13 cellular contexts compared by ENCODE assay signal in the genomic region with DNA sequence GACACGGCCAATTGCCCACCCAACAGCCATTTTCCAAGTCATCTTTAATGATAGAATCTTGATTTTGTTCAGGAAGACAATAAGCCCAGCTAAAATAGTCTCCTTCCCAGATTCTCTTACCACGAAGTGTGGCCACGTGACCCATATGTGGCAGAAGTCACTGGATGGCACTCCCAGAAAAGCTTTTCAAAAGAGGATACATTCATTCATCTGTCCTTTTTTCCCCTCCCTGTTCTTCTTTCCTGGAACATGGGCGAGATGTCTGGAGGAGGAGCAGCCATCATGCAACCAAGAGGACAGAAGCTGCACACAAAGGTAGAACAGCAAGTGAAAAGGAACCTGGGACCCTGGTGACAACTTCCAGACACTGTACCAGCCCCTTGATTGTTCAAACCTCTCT.
"Had no signal": no experiment of that assay in that cellular context is flagged by ENCODE, and none has a peak within 500 bp of the region (broad histone marks: within the 10 kb centered on the region; RNA-seq: fewer than 3 reads in every experiment).

No MANE protein-coding gene starts in this region.

- DNase-seq: effector memory CD8-positive, alpha-beta T cell; esophagus squamous epithelium; glutamatergic neuron; naive thymus-derived CD4-positive, alpha-beta T cell; psoas muscle; retina; spleen; stimulated activated CD4-positive, alpha-beta T cell treated with anti-CD3 and anti-CD28 coated beads, Interleukin-4, amount 100 ng/mL, for 4 hours; stimulated activated naive CD4-positive, alpha-beta T cell; trophoblast cell had no signal

- H3K9me3 Mint-ChIP-seq: effector memory CD8-positive, alpha-beta T cell had no signal

- ATAC-seq: effector memory CD8-positive, alpha-beta T cell; gastroesophageal sphincter; left lobe of liver; naive thymus-derived CD4-positive, alpha-beta T cell; psoas muscle; right lobe of liver had no signal

- H3K4me3 Mint-ChIP-seq: effector memory CD8-positive, alpha-beta T cell had no signal
